Comparison of ENCODE assay signal across 25 cellular contexts in the genomic region with DNA sequence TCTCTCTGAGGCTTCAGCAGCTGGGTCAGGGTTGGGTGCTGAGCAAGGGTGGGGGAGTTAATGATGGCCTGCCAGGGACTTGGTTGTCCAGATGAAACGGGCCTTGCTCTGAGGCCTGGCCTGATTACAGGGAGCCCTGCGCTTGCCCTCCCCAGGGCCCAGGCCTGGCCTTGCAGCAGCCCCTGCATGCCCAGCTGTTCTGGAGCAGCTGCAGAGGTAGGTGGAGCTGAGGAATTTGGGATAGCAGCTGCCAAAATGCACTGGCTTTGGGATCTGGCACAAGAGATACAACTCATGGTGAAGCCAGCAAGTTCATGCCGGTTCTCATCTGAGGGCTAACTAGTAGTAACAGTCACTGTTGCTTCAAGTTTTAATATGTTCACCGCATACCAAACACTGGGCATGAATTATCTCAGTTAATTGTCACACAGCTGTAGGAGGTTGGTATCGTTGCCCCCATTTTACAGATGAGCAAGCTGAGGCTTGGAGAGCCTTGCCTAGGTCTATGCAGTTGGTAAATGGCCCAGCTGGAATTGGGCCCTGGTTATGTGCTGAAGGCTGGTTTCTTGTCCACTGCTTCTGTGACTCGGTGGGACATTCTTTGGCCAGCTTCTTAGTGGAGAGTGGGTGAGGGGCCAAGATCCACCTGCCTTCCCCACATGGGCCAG. TPM values are rescaled to one million over a fixed set of nuclear protein-coding genes. Genes with fewer than 3 reads are reported as not detected.
A peak's percentile ranks its signal among the peaks of the same experiment; 100 is the strongest.
DNase-seq lines count a peak whose midpoint lies in the region; ATAC-seq and TF ChIP-seq lines count a peak whose summit lies in the region.
"Had no signal": no experiment of that assay in that cellular context is flagged by ENCODE, and none has a peak within 500 bp of the region (broad histone marks: within the 10 kb centered on the region; RNA-seq: fewer than 3 reads in every experiment).

No MANE protein-coding gene starts in this region.

- DNase-seq in AG10803 (ENCODE audit: low read depth) (peak; percentile 52), SJCRH30 (peak; percentile 96), fibroblast of the aortic adventitia (ENCODE audit: low read depth) (peak; percentile 48), osteoblast (ENCODE audit: insufficient read length, low spot score, missing footprints) (peak; percentile 70), prostate gland (ENCODE audit: low spot score) (no peak), HT-29 (ENCODE audit: low spot score) (no peak), body of pancreas (no peak)
- DNase-seq: ACHN, Calu3, DMS79 treated with DMSO at 0.1 percent for 48 hours, GF-D8, KG1, NCI-H1048, NCI-H1417, NCI-H1694, NCI-H2081, NCI-H2227 treated with DMSO at 0.1 percent for 48 hours, SHP77 treated with DMSO at 0.1 percent for 48 hours had no signal

- H3K27me3 ChIP-seq in SJCRH30 (no peaks in the 10 kb centered on the region), osteoblast (ENCODE audit: insufficient read depth, low read length) (no peaks in the 10 kb centered on the region), prostate gland (replicated peaks; ENCODE audit: insufficient read depth) (no peaks in the 10 kb centered on the region), body of pancreas (no peaks in the 10 kb centered on the region)

- H3K4me3 ChIP-seq in AG10803 (ENCODE audit: low read length) (no peak overlapping the region), SJCRH30 (no peak overlapping the region), fibroblast of the aortic adventitia (ENCODE audit: low read depth, low read length) (no peak overlapping the region), osteoblast (ENCODE audit: insufficient read depth, low read length) (no peak overlapping the region), prostate gland (no peak overlapping the region), body of pancreas (no peak overlapping the region)
- H3K4me3 ChIP-seq: SK-N-MC had no signal

- H3K9me3 ChIP-seq in SJCRH30 (replicated peaks) (no peaks in the 10 kb centered on the region), osteoblast (ENCODE audit: low read depth, low read length) (no peaks in the 10 kb centered on the region), prostate gland (no peaks in the 10 kb centered on the region), body of pancreas (no peaks in the 10 kb centered on the region)

- H3K4me1 ChIP-seq in SJCRH30: peaks cover 21% of the 10 kb centered on the region
- peaks cover 18% of the 10 kb centered on the region for H3K4me1 ChIP-seq in osteoblast (ENCODE audit: insufficient read depth, low read length)
- H3K4me1 ChIP-seq in prostate gland (replicated peaks): no peaks in the 10 kb centered on the region
- no peaks in the 10 kb centered on the region for H3K4me1 ChIP-seq in body of pancreas

- H3K36me3 ChIP-seq in SJCRH30 (no peaks in the 10 kb centered on the region), osteoblast (ENCODE audit: insufficient read depth, low read length) (no peaks in the 10 kb centered on the region), prostate gland (no peaks in the 10 kb centered on the region), body of pancreas (replicated peaks in 1 of 2; ENCODE audit: insufficient read depth in 1 of 2, low read depth in 2 of 2) (no peaks in the 10 kb centered on the region)

- H2AFZ ChIP-seq in osteoblast (ENCODE audit: low read length): no peak overlapping the region

- 70% methylated on average over 6 of the region's 6 CpGs for WGBS in prostate gland
- WGBS in body of pancreas, 2 donors: 89 to 91% methylated on average over 4 to 6 of the region's 6 CpGs

- ATAC-seq in body of pancreas (no peak), GM18505 (IDR thresholded peaks at IDR 0.05; ENCODE audit: unreplicated experiment) (no peak)
- ATAC-seq: HCT116, Panc1 had no signal

- H3K79me2 ChIP-seq in osteoblast (ENCODE audit: insufficient read depth, low read length): no peaks in the 10 kb centered on the region

- TF ChIP-seq CTCF in AG10803 (conservative IDR thresholded peaks at IDR 0.05; ENCODE audit: low read length) (no peak), fibroblast of the aortic adventitia (IDR thresholded peaks at IDR 0.05; ENCODE audit: insufficient read depth, low read length) (no peak), osteoblast (IDR thresholded peaks at IDR 0.05; ENCODE audit: extremely low read depth, low read depth, low read length) (no peak), prostate gland (IDR thresholded peaks at IDR 0.05) (no peak), body of pancreas (IDR thresholded peaks at IDR 0.05) (no peak)

- no peak overlapping the region for H3K4me2 ChIP-seq in osteoblast (ENCODE audit: insufficient read depth, low read length)

- H3K27ac ChIP-seq in SJCRH30: peak overlapping the region; percentile 61
- no peak overlapping the region for H3K27ac ChIP-seq in osteoblast (ENCODE audit: low read depth, low read length)
- no peak overlapping the region for H3K27ac ChIP-seq in prostate gland
- no peak overlapping the region for H3K27ac ChIP-seq in body of pancreas
- H3K27ac ChIP-seq: 22Rv1, SK-N-MC had no signal

- no peaks in the 10 kb centered on the region for H4K20me1 ChIP-seq in osteoblast (ENCODE audit: insufficient read depth, low read length)

- intact Hi-C loops in prostate gland (cut with DNase I): no loop called here
- intact Hi-C loops in body of pancreas (cut with DNase I): no loop called here

- TF ChIP-seq POLR2A in prostate gland (IDR thresholded peaks at IDR 0.05) (no peak), body of pancreas (IDR thresholded peaks at IDR 0.05) (no peak), GM18505 (IDR thresholded peaks at IDR 0.05; ENCODE audit: borderline replicate concordance, extremely low read depth, insufficient read depth, insufficient read length) (no peak)

RNA-seq across cellular contexts. Expression of gene SERINC2, which starts 7.3 kb away (rescaled TPM):
- total RNA-seq in SJCRH30 (2014; rRNA removed; shearing (Covaris generic)): 14.2 and 17.1 TPM in 2 replicates
- total RNA-seq in fibroblast of the aortic adventitia (ENCODE audit: low replicate concordance) (5.4 TPM in 1 of 2 replicates, not detected in the other), osteoblast (10.9 and 22.4 TPM in 2 replicates), prostate gland (100 to 1,000 TPM in 1 of 2 donors, 10 to 100 TPM in 1; 76.1 to 110 TPM), body of pancreas (10 to 100 TPM; 14.5 to 41.2 TPM)
- total RNA-seq in HT-29 (2014; rRNA removed; shearing (Covaris generic)): 75.9 and 80.4 TPM in 2 replicates

RNA-seq across cellular contexts. Expression of gene FABP3, which starts 32.8 kb away (rescaled TPM):
- 3.6 and 6.1 TPM in 2 replicates for total RNA-seq in SJCRH30 (2014; rRNA removed; shearing (Covaris generic))
- total RNA-seq in fibroblast of the aortic adventitia (ENCODE audit: low replicate concordance) (44.2 and 60.6 TPM in 2 replicates), osteoblast (28.6 and 38.0 TPM in 2 replicates), prostate gland (10 to 100 TPM; 25.0 to 54.1 TPM), body of pancreas (1 to 10 TPM in 1 of 2 donors, not detected in 1; 1.0 TPM)
- not detected in 2 replicates for total RNA-seq in HT-29 (2014; rRNA removed; shearing (Covaris generic))
- total RNA-seq: Calu3, HT1080, NCI-H460 had no signal

Comparison
In these comparisons a context has a peak if more than half of its experiments do, and no peak if none do; other contexts are left out.
1. DNase-seq: peak in AG10803 (single experiment), SJCRH30 (2 of 2), fibroblast of the aortic adventitia (single experiment) and osteoblast (single experiment); none in prostate gland (single experiment), HT-29 (single experiment) and body of pancreas (0 of 4).